In genomic region chr1:40382601-40383000, GRCh38 we compare ENCODE assay signal across 10 cellular contexts. TPM values are rescaled to one million over a fixed set of nuclear protein-coding genes. Genes with fewer than 3 reads are reported as not detected.
A peak's percentile ranks its signal among the peaks of the same experiment; 100 is the strongest.
DNase-seq lines count a peak whose midpoint lies in the region; TF ChIP-seq lines count a peak whose summit lies in the region.
"Had no signal": no experiment of that assay in that cellular context is flagged by ENCODE, and none has a peak within 500 bp of the region (broad histone marks: within the 10 kb centered on the region; RNA-seq: fewer than 3 reads in every experiment).

No MANE protein-coding gene starts in this region.

- no peak for TF ChIP-seq POLR2A in testis (IDR thresholded peaks at IDR 0.05)

- TF ChIP-seq CTCF in testis (IDR thresholded peaks at IDR 0.05), result no peak

- intact Hi-C loops in activated CD4-positive, alpha-beta T cell treated with anti-CD3 and anti-CD28 coated beads, Interleukin-2, amount 10 ng/mL, durations not matched to agents 24 days and 14 days (cut with micrococcal nuclease), result no loop called here
- intact Hi-C loops in activated CD4-positive, alpha-beta memory T cell treated with anti-CD3 and anti-CD28 coated beads for 36 hours (cut with micrococcal nuclease), result loop anchor here (1.0 to 10.0 kb wide), 4 partner anchors 22 to 1188 kb away; partner anchors contain the start of genes CAP1 and NFYC
- intact Hi-C loops in testis (cut with DNase I; ENCODE audit: low total_unique reads), result no loop called here

- CTCF ChIA-PET in activated CD4-positive, alpha-beta memory T cell treated with anti-CD3 and anti-CD28 coated beads for 36 hours (lab: Charles Lee), result interaction anchor here (0.8 to 9.1 kb wide), 9 partner anchors 8 to 230 kb away, joined by 3 to 74 read pairs (median 9); partner anchors contain the start of gene SMAP2

- H3K9me3 ChIP-seq in testis, result no peaks in the 10 kb centered on the region

- H3K27ac Mint-ChIP-seq in activated CD4-positive, alpha-beta T cell treated with anti-CD3 and anti-CD28 coated beads, Interleukin-2, amount 10 ng/mL, durations not matched to agents 24 days and 14 days, result peak overlapping the region; percentile 99
- peak overlapping the region; percentile 100 for H3K27ac Mint-ChIP-seq in activated CD4-positive, alpha-beta memory T cell treated with anti-CD3 and anti-CD28 coated beads for 36 hours
- H3K27ac Mint-ChIP-seq in immature natural killer cell, result peak overlapping the region; percentile 97 to 100 (median 99)

- DNase-seq in activated CD4-positive, alpha-beta T cell treated with anti-CD3 and anti-CD28 coated beads, Interleukin-2, amount 10 ng/mL, durations not matched to agents 24 days and 14 days, result no peak
- no peak for DNase-seq in activated CD4-positive, alpha-beta T cell treated with anti-CD3 and anti-CD28 coated beads for 1 hour
- DNase-seq in activated CD4-positive, alpha-beta memory T cell treated with anti-CD3 and anti-CD28 coated beads for 36 hours, result no peak
- DNase-seq in immature natural killer cell, result no peak
- DNase-seq in testis, result no peak
- DNase-seq in NCI-H1092 (lab: John Stamatoyannopoulos, UW), result no peak
- no peak for DNase-seq in DMS114 treated with DMSO at 0.1 percent for 48 hours (lab: John Stamatoyannopoulos, UW; ENCODE audit: unreplicated experiment)
- DNase-seq in AG08396 (ENCODE audit: low spot score), result no peak
- DNase-seq: activated effector memory CD4-positive, alpha-beta T cell treated with anti-CD3 and anti-CD28 coated beads, Interleukin-2, amount 50 U/mL, for 16 hours; NCI-H1048 had no signal

- H3K9me3 Mint-ChIP-seq in activated CD4-positive, alpha-beta T cell treated with anti-CD3 and anti-CD28 coated beads, Interleukin-2, amount 10 ng/mL, durations not matched to agents 24 days and 14 days, result no peaks in the 10 kb centered on the region
- H3K9me3 Mint-ChIP-seq in activated CD4-positive, alpha-beta memory T cell treated with anti-CD3 and anti-CD28 coated beads for 36 hours, result no peaks in the 10 kb centered on the region
- no peaks in the 10 kb centered on the region for H3K9me3 Mint-ChIP-seq in immature natural killer cell

- peaks cover 29% of the 10 kb centered on the region for H3K4me1 ChIP-seq in testis

- H3K4me3 Mint-ChIP-seq in activated CD4-positive, alpha-beta T cell treated with anti-CD3 and anti-CD28 coated beads, Interleukin-2, amount 10 ng/mL, durations not matched to agents 24 days and 14 days, result peak overlapping the region; percentile 88
- peak overlapping the region; percentile 81 for H3K4me3 Mint-ChIP-seq in activated CD4-positive, alpha-beta memory T cell treated with anti-CD3 and anti-CD28 coated beads for 36 hours
- peak overlapping the region in 3 of 5 donors; percentile 62 to 86 (median 71) for H3K4me3 Mint-ChIP-seq in immature natural killer cell

- peak overlapping the region; percentile 59 to 89 for H3K27ac ChIP-seq in testis

- H3K36me3 ChIP-seq in testis (ENCODE audit: low read depth, missing control alignments), result no peaks in the 10 kb centered on the region

- H3K36me3 Mint-ChIP-seq in activated CD4-positive, alpha-beta T cell treated with anti-CD3 and anti-CD28 coated beads, Interleukin-2, amount 10 ng/mL, durations not matched to agents 24 days and 14 days (ENCODE audit: low read depth), result peaks cover 41% of the 10 kb centered on the region
- H3K36me3 Mint-ChIP-seq in activated CD4-positive, alpha-beta memory T cell treated with anti-CD3 and anti-CD28 coated beads for 36 hours, result peaks cover 64% of the 10 kb centered on the region
- H3K36me3 Mint-ChIP-seq in immature natural killer cell, result peaks cover 0 to 5% (median 3%) of the 10 kb centered on the region in 3 donors

- H3K27me3 Mint-ChIP-seq in activated CD4-positive, alpha-beta T cell treated with anti-CD3 and anti-CD28 coated beads, Interleukin-2, amount 10 ng/mL, durations not matched to agents 24 days and 14 days, result no peaks in the 10 kb centered on the region
- no peaks in the 10 kb centered on the region for H3K27me3 Mint-ChIP-seq in activated CD4-positive, alpha-beta memory T cell treated with anti-CD3 and anti-CD28 coated beads for 36 hours
- H3K27me3 Mint-ChIP-seq in immature natural killer cell (ENCODE audit: low read depth in 3 of 3), result peaks cover 3 to 21% (median 9%) of the 10 kb centered on the region in 3 donors

- H3K4me1 Mint-ChIP-seq in activated CD4-positive, alpha-beta T cell treated with anti-CD3 and anti-CD28 coated beads, Interleukin-2, amount 10 ng/mL, durations not matched to agents 24 days and 14 days, result peaks cover 72% of the 10 kb centered on the region
- peaks cover 89% of the 10 kb centered on the region for H3K4me1 Mint-ChIP-seq in activated CD4-positive, alpha-beta memory T cell treated with anti-CD3 and anti-CD28 coated beads for 36 hours (ENCODE audit: low read depth)
- peaks cover 87 to 95% of the 10 kb centered on the region in 2 donors for H3K4me1 Mint-ChIP-seq in immature natural killer cell

- no peak overlapping the region for H3K4me3 ChIP-seq in testis

- H3K27me3 ChIP-seq in testis, result no peaks in the 10 kb centered on the region

- POLR2A ChIA-PET in activated CD4-positive, alpha-beta memory T cell treated with anti-CD3 and anti-CD28 coated beads for 36 hours (lab: Charles Lee), result interaction anchor here (0.6 to 12.1 kb wide), 6 partner anchors 9 to 220 kb away, joined by 3 to 176 read pairs (median 54); partner anchors contain the start of genes RLF and SMAP2

RNA-seq across cellular contexts. Expression of gene SMAP2, which starts 9.1 kb away (rescaled TPM):
- 156 and 157 TPM in 2 replicates for total RNA-seq in activated CD4-positive, alpha-beta T cell treated with anti-CD3 and anti-CD28 coated beads, Interleukin-2, amount 10 ng/mL, durations not matched to agents 24 days and 14 days
- total RNA-seq in activated CD4-positive, alpha-beta memory T cell treated with anti-CD3 and anti-CD28 coated beads for 36 hours, result 100 to 1,000 TPM; 250 to 254 TPM
- 100 to 1,000 TPM; 166 to 280 (median 170) TPM for polyA plus RNA-seq in immature natural killer cell
- 10 to 100 TPM; 23.0 to 27.1 TPM for total RNA-seq in testis
- polyA plus RNA-seq in testis (ENCODE audit: insufficient read depth, low read depth, low replicate concordance), result 44.3 TPM
